In the genomic region with DNA sequence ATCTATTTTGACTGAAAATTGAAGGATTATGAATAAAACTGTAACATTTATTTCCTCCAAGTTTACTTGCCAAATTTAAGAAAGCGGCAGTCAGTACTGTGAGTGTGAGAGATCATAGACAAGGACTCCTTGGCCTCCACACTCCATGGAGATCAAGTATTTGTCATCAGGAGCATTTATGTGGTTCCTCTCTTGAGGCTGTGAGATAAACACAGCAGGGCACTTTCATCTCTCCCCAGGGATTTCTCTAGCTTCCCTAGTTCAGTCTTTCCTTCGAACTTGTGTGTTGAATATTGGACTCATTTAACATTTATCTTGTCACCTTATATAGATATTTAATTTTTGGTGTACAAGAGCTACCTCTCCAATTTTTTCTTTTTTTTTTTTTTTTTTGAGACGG, we compare ENCODE assay signal across 1 cellular context.
TF ChIP-seq lines count a peak whose summit lies in the region.

No MANE protein-coding gene starts in this region.

TF ChIP-seq in IMR-90, 13 proteins besides CTCF, POLR2A, EP300 and RAD21 (continued from another document):
- TF ChIP-seq ELK1 (IDR thresholded peaks at IDR 0.05; ENCODE audit: borderline replicate concordance, low read depth, low read length) = no peak
- no peak for TF ChIP-seq CHD1 (IDR thresholded peaks at IDR 0.05; ENCODE audit: low read depth, low read length)
- TF ChIP-seq BHLHE40 (IDR thresholded peaks at IDR 0.05; ENCODE audit: low read depth, low read length) = no peak
- no peak for TF ChIP-seq MAFK (IDR thresholded peaks at IDR 0.05; ENCODE audit: low read depth, low read length)
- TF ChIP-seq SMC3 (IDR thresholded peaks at IDR 0.05; ENCODE audit: low read depth, low read length) = no peak
- no peak for TF ChIP-seq RCOR1 (IDR thresholded peaks at IDR 0.05; ENCODE audit: insufficient replicate concordance, low read length)
- TF ChIP-seq MAZ (IDR thresholded peaks at IDR 0.05; ENCODE audit: borderline replicate concordance, low read depth, low read length) = no peak
TF ChIP-seq in IMR-90: peak in this region for 0.
